ENCODE assay signal across 8 cellular contexts in genomic region chr2:133886735-133887675, GRCh38.
DNase-seq lines count a peak whose midpoint lies in the region; ATAC-seq and TF ChIP-seq lines count a peak whose summit lies in the region.

No MANE protein-coding gene starts in this region.

- CTCF ChIA-PET in activated CD4-positive, alpha-beta memory T cell treated with anti-CD3 and anti-CD28 coated beads for 36 hours (lab: Charles Lee), result interaction anchor here (0.7 to 2.3 kb wide), 19 partner anchors 8 to 604 kb away, joined by 3 to 28 read pairs (median 3); no protein-coding TSS in a partner anchor

- no peak overlapping the region for H3K27ac Mint-ChIP-seq in activated CD4-positive, alpha-beta memory T cell treated with anti-CD3 and anti-CD28 coated beads for 36 hours

- H3K4me1 Mint-ChIP-seq in activated CD4-positive, alpha-beta memory T cell treated with anti-CD3 and anti-CD28 coated beads for 36 hours (ENCODE audit: low read depth), result no peaks in the 10 kb centered on the region

- ATAC-seq in GM18517 (IDR thresholded peaks at IDR 0.05; ENCODE audit: unreplicated experiment), result peak; percentile 71
- ATAC-seq in HG03442 (IDR thresholded peaks at IDR 0.05; ENCODE audit: unreplicated experiment), result peak; percentile 89

- POLR2A ChIA-PET in activated CD4-positive, alpha-beta memory T cell treated with anti-CD3 and anti-CD28 coated beads for 36 hours (lab: Charles Lee), result no interaction called here

- DNase-seq in AG08395 (ENCODE audit: low spot score) (peak; percentile 81), NCI-H526 (lab: John Stamatoyannopoulos, UW) (peak; percentile 77 to 90), epithelial cell of esophagus (ENCODE audit: low read depth) (peak; percentile 83), middle frontal gyrus (ENCODE audit: extremely low spot score, low spot score) (peak; percentile 76)
- DNase-seq in activated CD4-positive, alpha-beta memory T cell treated with anti-CD3 and anti-CD28 coated beads for 36 hours, result peak; percentile 61
- peak; percentile 33 for DNase-seq in stimulated activated naive CD4-positive, alpha-beta T cell treated with Interleukin-2 at 50 U/mL for 16 hours (lab: John Stamatoyannopoulos, UW)

- peaks cover 5% of the 10 kb centered on the region for H3K27me3 Mint-ChIP-seq in activated CD4-positive, alpha-beta memory T cell treated with anti-CD3 and anti-CD28 coated beads for 36 hours

- TF ChIP-seq CTCF in epithelial cell of esophagus (IDR thresholded peaks at IDR 0.05; ENCODE audit: insufficient read depth, low read depth, low read length, missing control alignments), result peak; percentile 70

- no peaks in the 10 kb centered on the region for H3K9me3 Mint-ChIP-seq in activated CD4-positive, alpha-beta memory T cell treated with anti-CD3 and anti-CD28 coated beads for 36 hours

- no peak overlapping the region for H3K4me3 ChIP-seq in epithelial cell of esophagus (ENCODE audit: low read length)

- H3K4me3 Mint-ChIP-seq in activated CD4-positive, alpha-beta memory T cell treated with anti-CD3 and anti-CD28 coated beads for 36 hours, result no peak overlapping the region

- intact Hi-C loops in activated CD4-positive, alpha-beta memory T cell treated with anti-CD3 and anti-CD28 coated beads for 36 hours (cut with micrococcal nuclease), result loop anchor here (2.0 to 10.0 kb wide), 6 partner anchors 138 to 564 kb away; partner anchors contain the start of gene MGAT5

- no peaks in the 10 kb centered on the region for H3K36me3 Mint-ChIP-seq in activated CD4-positive, alpha-beta memory T cell treated with anti-CD3 and anti-CD28 coated beads for 36 hours

Comparison
In these comparisons a context has a peak if more than half of its experiments do, and no peak if none do; other contexts are left out.
1. DNase-seq: peak in every context shown above with its lines; median percentile 84 in NCI-H526; 83 in epithelial cell of esophagus; 81 in AG08395; 76 in middle frontal gyrus; 61 in activated CD4-positive, alpha-beta memory T cell treated with anti-CD3 and anti-CD28 coated beads for 36 hours; 33 in stimulated activated naive CD4-positive, alpha-beta T cell treated with Interleukin-2 at 50 U/mL for 16 hours.